Comparison of ENCODE assay signal across 11 cellular contexts in the genomic region with DNA sequence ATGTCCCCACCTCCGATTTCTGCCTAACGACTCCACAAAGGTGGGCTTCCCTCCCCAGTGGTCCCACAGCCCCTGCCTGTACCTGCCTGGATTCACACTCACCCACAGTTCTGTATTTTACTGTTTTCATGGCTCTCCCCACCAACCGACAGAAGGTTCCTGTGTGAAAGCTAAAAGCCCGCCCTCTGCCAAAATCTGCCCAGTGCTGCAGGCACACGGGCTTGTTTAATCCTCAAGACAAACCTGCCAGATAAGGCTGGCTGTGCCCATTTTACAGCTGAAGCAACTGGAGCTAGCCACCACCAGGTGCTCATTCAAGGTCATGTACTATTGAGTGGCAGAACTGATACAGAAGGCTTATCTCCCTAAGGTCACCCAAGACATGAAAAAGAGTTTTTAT.
DNase-seq lines count a peak whose midpoint lies in the region; ATAC-seq and TF ChIP-seq lines count a peak whose summit lies in the region.
"Had no signal": no experiment of that assay in that cellular context is flagged by ENCODE, and none has a peak within 500 bp of the region (broad histone marks: within the 10 kb centered on the region; RNA-seq: fewer than 3 reads in every experiment).

No MANE protein-coding gene starts in this region.

- DNase-seq in activated CD4-positive, alpha-beta T cell treated with anti-CD3 and anti-CD28 coated beads for 36 hours, result peak; percentile 61
- no peak for DNase-seq in activated CD4-positive, alpha-beta T cell treated with anti-CD3 and anti-CD28 coated beads for 1 hour
- DNase-seq in MV-4-11 (lab: John Stamatoyannopoulos, UW) (peak; percentile 48), mucosa of descending colon (no peak), colonic mucosa (no peak), DMS79 treated with DMSO at 0.1 percent for 48 hours (lab: John Stamatoyannopoulos, UW) (no peak)
- DNase-seq in activated T-cell treated with anti-CD3 and anti-CD28 coated beads, Interleukin-2, amount 50 U/mL, for 48 hours, result peak; percentile 40 to 46
- DNase-seq: DMS53, NCI-H1436 treated with DMSO at 0.1 percent for 48 hours had no signal

- no peak overlapping the region for H3K27ac ChIP-seq in colonic mucosa
- H3K27ac ChIP-seq: A549 had no signal

- H3K27me3 Mint-ChIP-seq in activated CD4-positive, alpha-beta T cell treated with anti-CD3 and anti-CD28 coated beads for 36 hours, result no peaks in the 10 kb centered on the region

- H3K9ac ChIP-seq in colonic mucosa (ENCODE audit: low read depth in 2 of 2, low read length in 2 of 2), result no peak overlapping the region

- H3K4me3 Mint-ChIP-seq in activated CD4-positive, alpha-beta T cell treated with anti-CD3 and anti-CD28 coated beads for 36 hours, result no peak overlapping the region

- H3K9me3 Mint-ChIP-seq in activated CD4-positive, alpha-beta T cell treated with anti-CD3 and anti-CD28 coated beads for 36 hours (ENCODE audit: low read depth), result no peaks in the 10 kb centered on the region

- TF ChIP-seq CTCF in mucosa of descending colon (IDR thresholded peaks at IDR 0.05), result no peak
- TF ChIP-seq CTCF in colonic mucosa (IDR thresholded peaks at IDR 0.05), result no peak

- peak overlapping the region; percentile 71 for H3K27ac Mint-ChIP-seq in activated CD4-positive, alpha-beta T cell treated with anti-CD3 and anti-CD28 coated beads for 36 hours

- CTCF ChIA-PET in activated CD4-positive, alpha-beta T cell treated with anti-CD3 and anti-CD28 coated beads for 36 hours (lab: Charles Lee), result interaction anchor here (0.7 to 4.8 kb wide), 6 partner anchors 8 to 231 kb away, joined by 3 to 16 read pairs (median 5); no protein-coding TSS in a partner anchor

- POLR2A ChIA-PET in activated CD4-positive, alpha-beta T cell treated with anti-CD3 and anti-CD28 coated beads for 36 hours (lab: Charles Lee), result no interaction called here

- intact Hi-C loops in activated CD4-positive, alpha-beta T cell treated with anti-CD3 and anti-CD28 coated beads for 36 hours (cut with DNase I, micrococcal nuclease), result loop anchor here in 1 of 2 experiments (5.0 kb wide), 1 partner anchor 142 kb away; no protein-coding TSS in a partner anchor
- intact Hi-C loops in mucosa of descending colon (cut with DNase I, micrococcal nuclease) (no loop called here), colonic mucosa (cut with DNase I) (no loop called here)

- peaks cover 5% of the 10 kb centered on the region for H3K36me3 Mint-ChIP-seq in activated CD4-positive, alpha-beta T cell treated with anti-CD3 and anti-CD28 coated beads for 36 hours (ENCODE audit: low read depth)

- H3K36me3 ChIP-seq in mucosa of descending colon (ENCODE audit: low read depth), result no peaks in the 10 kb centered on the region
- H3K36me3 ChIP-seq in colonic mucosa, result no peaks in the 10 kb centered on the region

- H3K4me3 ChIP-seq in mucosa of descending colon (no peak overlapping the region), colonic mucosa (no peak overlapping the region)
- H3K4me3 ChIP-seq: A549 had no signal

- H3K4me1 ChIP-seq in mucosa of descending colon (ENCODE audit: low read depth) (no peaks in the 10 kb centered on the region), colonic mucosa (no peaks in the 10 kb centered on the region)
- H3K4me1 ChIP-seq: A549 had no signal

- H3K9me3 ChIP-seq in mucosa of descending colon, result no peaks in the 10 kb centered on the region
- no peaks in the 10 kb centered on the region for H3K9me3 ChIP-seq in colonic mucosa
- H3K9me3 ChIP-seq: A549 had no signal

- H3K4me1 Mint-ChIP-seq in activated CD4-positive, alpha-beta T cell treated with anti-CD3 and anti-CD28 coated beads for 36 hours, result peaks cover 89% of the 10 kb centered on the region

- peak; percentile 8 for ATAC-seq in activated CD4-positive, alpha-beta T cell treated with anti-CD3 and anti-CD28 coated beads for 36 hours
- ATAC-seq in mucosa of descending colon (peak; percentile 18), GM18511 (IDR thresholded peaks at IDR 0.05; ENCODE audit: unreplicated experiment) (no peak)
- ATAC-seq: A549 had no signal

- no peaks in the 10 kb centered on the region for H3K27me3 ChIP-seq in colonic mucosa

Comparison
In these comparisons a context has a peak if more than half of its experiments do, and no peak if none do; other contexts are left out.
1. DNase-seq: peak in activated CD4-positive, alpha-beta T cell treated with anti-CD3 and anti-CD28 coated beads for 36 hours (single experiment), MV-4-11 (single experiment) and activated T-cell treated with anti-CD3 and anti-CD28 coated beads, Interleukin-2, amount 50 U/mL, for 48 hours (2 of 2); none in activated CD4-positive, alpha-beta T cell treated with anti-CD3 and anti-CD28 coated beads for 1 hour (single experiment), mucosa of descending colon (0 of 3), colonic mucosa (single experiment) and DMS79 treated with DMSO at 0.1 percent for 48 hours (single experiment).